1 cellular context compared by ENCODE assay signal in genomic region chr1:168610111-168610510, GRCh38.
TF ChIP-seq lines count a peak whose summit lies in the region.

No MANE protein-coding gene starts in this region.

TF ChIP-seq in SK-N-SH, 30 proteins besides CTCF, POLR2A, EP300 and RAD21 (continued from another document):
- no peak for TF ChIP-seq ZBTB33 (IDR thresholded peaks at IDR 0.05; ENCODE audit: borderline replicate concordance, low read depth)
- TF ChIP-seq USF2 (IDR thresholded peaks at IDR 0.05; ENCODE audit: borderline replicate concordance, low read depth, low read length): no peak
- TF ChIP-seq TEAD4 (IDR thresholded peaks at IDR 0.05; ENCODE audit: borderline replicate concordance, insufficient read depth): no peak
- no peak for TF ChIP-seq EZH2phosphoT487 (IDR thresholded peaks at IDR 0.05; ENCODE audit: borderline replicate concordance, low read depth)
- TF ChIP-seq RCOR1 (IDR thresholded peaks at IDR 0.05; ENCODE audit: low read length): no peak
- no peak for TF ChIP-seq JUND (IDR thresholded peaks at IDR 0.05)
